ENCODE assay signal across 8 cellular contexts in genomic region chr7:44884553-44885393, GRCh38. TPM values are rescaled to one million over a fixed set of nuclear protein-coding genes. Genes with fewer than 3 reads are reported as not detected.
DNase-seq lines count a peak whose midpoint lies in the region; ATAC-seq and TF ChIP-seq lines count a peak whose summit lies in the region.

No MANE protein-coding gene starts in this region.

- H3K4me3 ChIP-seq in HL-60 (replicated peaks; ENCODE audit: insufficient read depth, low read length) (peak overlapping the region; percentile 77), smooth muscle cell (peak overlapping the region; percentile 84)

- no peak overlapping the region for H2AFZ ChIP-seq in smooth muscle cell (ENCODE audit: low read depth)

- H3K27ac ChIP-seq in HL-60 (replicated peaks) (peak overlapping the region; percentile 91), smooth muscle cell (ENCODE audit: low read depth) (peak overlapping the region; percentile 99)

- H3K9me3 Mint-ChIP-seq in brain: no peaks in the 10 kb centered on the region

- H4K20me1 ChIP-seq in smooth muscle cell (ENCODE audit: low read depth): peaks cover 45% of the 10 kb centered on the region

- H3K4me3 Mint-ChIP-seq in brain: peak overlapping the region; percentile 93 to 99 (median 96)

- peaks cover 70% of the 10 kb centered on the region for H3K4me1 Mint-ChIP-seq in brain

- WGBS in smooth muscle cell (ENCODE audit: low lambda C conversion rate): 1% methylated on average over 94 of the region's 112 CpGs

- no peak for TF ChIP-seq CTCF in HL-60 (IDR thresholded peaks at IDR 0.05; ENCODE audit: insufficient read depth, low read length)
- TF ChIP-seq CTCF in brain (conservative IDR thresholded peaks at IDR 0.05): no peak
- no peak for TF ChIP-seq CTCF in smooth muscle cell (IDR thresholded peaks at IDR 0.05; ENCODE audit: borderline replicate concordance, insufficient read depth, poor library complexity, severe bottlenecking)

- peak; percentile 21 for ATAC-seq in GM19467 (IDR thresholded peaks at IDR 0.05; ENCODE audit: unreplicated experiment)
- ATAC-seq in HG02938 (IDR thresholded peaks at IDR 0.05; ENCODE audit: unreplicated experiment): no peak

- peak overlapping the region; percentile 89 for H3K4me2 ChIP-seq in smooth muscle cell

- H3K36me3 ChIP-seq in smooth muscle cell (ENCODE audit: low read depth): no peaks in the 10 kb centered on the region

- no peaks in the 10 kb centered on the region for H3K9me3 ChIP-seq in smooth muscle cell (replicated peaks; ENCODE audit: low read depth)

- peaks cover 54% of the 10 kb centered on the region for H3K79me2 ChIP-seq in smooth muscle cell (ENCODE audit: low read depth)

- H3K27me3 Mint-ChIP-seq in brain: peaks cover 13% of the 10 kb centered on the region

- peaks cover 43% of the 10 kb centered on the region for H3K36me3 Mint-ChIP-seq in brain

- H3K27me3 ChIP-seq in HL-60 (ENCODE audit: insufficient read depth, poor library complexity, severe bottlenecking) (no peaks in the 10 kb centered on the region), smooth muscle cell (ENCODE audit: low read depth) (no peaks in the 10 kb centered on the region)

- H3F3A ChIP-seq in smooth muscle cell (ENCODE audit: low read depth): peaks cover 28% of the 10 kb centered on the region

- DNase-seq in COLO668 (lab: John Stamatoyannopoulos, UW; ENCODE audit: unreplicated experiment) (peak; percentile 86), HL-60 (ENCODE audit: low read depth in 1 of 2, low spot score in 1 of 2) (peak; percentile 38 to 48), T-helper 22 cell (ENCODE audit: low read depth) (peak; percentile 34), iPS-NIHi11 (ENCODE audit: low spot score) (peak; percentile 38), smooth muscle cell (lab: John Stamatoyannopoulos, UW; ENCODE audit: unreplicated experiment) (peak; percentile 65)

- H3K27ac Mint-ChIP-seq in brain: peak overlapping the region; percentile 85 to 100 (median 94)

- H3K4me1 ChIP-seq in smooth muscle cell (ENCODE audit: low read depth): peaks cover 44% of the 10 kb centered on the region

- H3K9ac ChIP-seq in smooth muscle cell (ENCODE audit: low read depth): peak overlapping the region; percentile 99

RNA-seq across cellular contexts. Expression of gene PURB, which starts 0.6 kb away (rescaled TPM):
- polyA plus RNA-seq in brain (ENCODE audit: insufficient read depth, low read depth, low replicate concordance) (13.5 TPM), smooth muscle cell (2.3 and 4.5 TPM in 2 replicates)
- total RNA-seq in smooth muscle cell: 24.3 and 25.3 TPM in 2 replicates

RNA-seq across cellular contexts. Expression of gene H2AZ2, which starts 36.9 kb away (rescaled TPM):
- polyA plus RNA-seq in brain (ENCODE audit: insufficient read depth, low read depth, low replicate concordance) (302 TPM), smooth muscle cell (117 and 122 TPM in 2 replicates)
- 135 and 143 TPM in 2 replicates for total RNA-seq in smooth muscle cell

Comparison
In these comparisons a context has a peak if more than half of its experiments do, and no peak if none do; other contexts are left out.
1. DNase-seq: peak in every context shown above with its lines; median percentile 86 in COLO668; 65 in smooth muscle cell; 43 in HL-60; 38 in iPS-NIHi11; 34 in T-helper 22 cell.